Comparison of ENCODE assay signal across 1 cellular context in genomic region chr19:24033308-24033961, GRCh38.
TF ChIP-seq lines count a peak whose summit lies in the region.

No MANE protein-coding gene starts in this region.

TF ChIP-seq in HCT116, 20 proteins besides CTCF, POLR2A, EP300 and RAD21 (continued from another document):
- TF ChIP-seq ATF3 (IDR thresholded peaks at IDR 0.05) (no peak), JUND (IDR thresholded peaks at IDR 0.05) (no peak), YY1 (IDR thresholded peaks at IDR 0.05; ENCODE audit: extremely low read depth, insufficient replicate concordance, low read depth, low read length) (no peak), CEBPB (IDR thresholded peaks at IDR 0.05; ENCODE audit: low read depth) (no peak), POLR2AphosphoS5 (IDR thresholded peaks at IDR 0.05; ENCODE audit: low read depth, low read length) (peak; percentile 40; the same call in 1 of the 2 replicates), EZH2phosphoT487 (IDR thresholded peaks at IDR 0.05; ENCODE audit: borderline replicate concordance) (no peak), TCF7L2 (IDR thresholded peaks at IDR 0.05; ENCODE audit: borderline replicate concordance, extremely low read depth, insufficient read depth, insufficient read length) (no peak)
